ENCODE assay signal across 8 cellular contexts in the genomic region with DNA sequence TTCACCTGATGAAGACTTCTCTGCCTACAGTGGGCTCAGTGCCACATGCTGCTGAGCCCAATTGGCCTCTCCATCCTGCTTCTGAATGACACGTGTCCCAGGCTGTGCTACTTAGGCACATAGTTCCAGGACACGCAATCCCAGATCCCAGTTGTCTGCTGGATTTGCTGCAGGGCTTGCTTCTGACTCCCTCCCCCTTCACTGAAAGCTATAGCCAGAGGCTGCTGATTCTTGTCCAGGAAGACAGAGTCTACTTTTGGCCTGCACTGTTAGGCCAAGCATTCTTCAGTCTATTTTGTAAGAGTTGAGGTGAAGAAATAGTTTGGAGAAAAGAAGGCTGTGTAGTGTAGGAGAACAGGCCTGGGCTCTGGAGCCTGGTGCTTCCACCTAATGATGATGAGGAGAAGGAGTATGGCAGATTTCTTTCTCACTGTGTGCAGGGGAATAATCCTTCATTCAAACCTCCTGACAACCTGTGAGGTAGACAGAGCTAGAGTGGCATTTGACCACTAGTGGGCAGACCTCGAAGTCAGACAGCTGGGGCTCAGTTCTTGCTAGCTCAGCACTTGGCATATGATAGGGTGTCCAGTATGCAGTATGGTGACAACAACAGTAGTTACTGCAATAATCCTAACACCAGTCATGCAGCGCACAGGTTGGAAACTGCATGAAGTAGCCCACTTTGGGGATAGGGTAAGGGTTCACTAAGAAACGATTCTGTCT. TPM values are rescaled to one million over a fixed set of nuclear protein-coding genes. Genes with fewer than 3 reads are reported as not detected.
DNase-seq lines count a peak whose midpoint lies in the region; ATAC-seq and TF ChIP-seq lines count a peak whose summit lies in the region.

No MANE protein-coding gene starts in this region.

- H3K27ac Mint-ChIP-seq in osteocyte (ENCODE audit: unreplicated experiment) = peak overlapping the region; percentile 62

- TF ChIP-seq POLR2A in erythroblast (IDR thresholded peaks at IDR 0.05; ENCODE audit: low read length) = no peak

- TF ChIP-seq CTCF in osteocyte (IDR thresholded peaks at IDR 0.05) = peak; percentile 33

- DNase-seq in stimulated activated CD4-positive, alpha-beta T cell treated with anti-CD3 and anti-CD28 coated beads, Interleukin-1b, Interleukin-23, amount 100 ng/mL, for 48 hours = peak; percentile 9
- no peak for DNase-seq in stimulated activated CD4-positive, alpha-beta T cell treated with anti-CD3 and anti-CD28 coated beads, Interleukin-12 subunit alpha, Interleukin-12 subunit beta, amount 100 ng/mL, for 4 hours
- DNase-seq in NCI-H774 (lab: John Stamatoyannopoulos, UW) (peak; percentile 19), erythroblast (lab: John Stamatoyannopoulos, UW) (peak; percentile 27), osteocyte (ENCODE audit: extremely low spot score, unreplicated experiment) (no peak), activated gamma-delta T cell treated with Interleukin-2 at 50 U/mL for 16 hours (no peak)
- DNase-seq in activated CD8-positive, alpha-beta memory T cell treated with anti-CD3 and anti-CD28 coated beads for 24 hours = no peak

- no peak for ATAC-seq in HG03108 (IDR thresholded peaks at IDR 0.05; ENCODE audit: unreplicated experiment)

- peaks cover 24% of the 10 kb centered on the region for H3K36me3 Mint-ChIP-seq in osteocyte (ENCODE audit: unreplicated experiment)

- H3K4me3 Mint-ChIP-seq in osteocyte (ENCODE audit: unreplicated experiment) = no peak overlapping the region

- no peaks in the 10 kb centered on the region for H3K27me3 Mint-ChIP-seq in osteocyte (ENCODE audit: unreplicated experiment)

- peaks cover 64% of the 10 kb centered on the region for H3K4me1 Mint-ChIP-seq in osteocyte (ENCODE audit: unreplicated experiment)

- no peaks in the 10 kb centered on the region for H3K9me3 Mint-ChIP-seq in osteocyte (ENCODE audit: unreplicated experiment)

RNA-seq across cellular contexts. Expression of gene ASPN, which starts 19.5 kb away (rescaled TPM):
- total RNA-seq in osteocyte = 116 and 129 TPM in 2 replicates

RNA-seq across cellular contexts. Expression of gene ECM2, which starts 34.0 kb away (rescaled TPM):
- 53.3 and 56.0 TPM in 2 replicates for total RNA-seq in osteocyte

Comparison
In these comparisons a context has a peak if more than half of its experiments do, and no peak if none do; other contexts are left out.
1. DNase-seq: peak in stimulated activated CD4-positive, alpha-beta T cell treated with anti-CD3 and anti-CD28 coated beads, Interleukin-1b, Interleukin-23, amount 100 ng/mL, for 48 hours (single experiment), NCI-H774 (single experiment) and erythroblast (2 of 2); none in stimulated activated CD4-positive, alpha-beta T cell treated with anti-CD3 and anti-CD28 coated beads, Interleukin-12 subunit alpha, Interleukin-12 subunit beta, amount 100 ng/mL, for 4 hours (single experiment), osteocyte (single experiment), activated gamma-delta T cell treated with Interleukin-2 at 50 U/mL for 16 hours (single experiment) and activated CD8-positive, alpha-beta memory T cell treated with anti-CD3 and anti-CD28 coated beads for 24 hours (single experiment).